Comparison of ENCODE assay signal across 15 cellular contexts in the genomic region with DNA sequence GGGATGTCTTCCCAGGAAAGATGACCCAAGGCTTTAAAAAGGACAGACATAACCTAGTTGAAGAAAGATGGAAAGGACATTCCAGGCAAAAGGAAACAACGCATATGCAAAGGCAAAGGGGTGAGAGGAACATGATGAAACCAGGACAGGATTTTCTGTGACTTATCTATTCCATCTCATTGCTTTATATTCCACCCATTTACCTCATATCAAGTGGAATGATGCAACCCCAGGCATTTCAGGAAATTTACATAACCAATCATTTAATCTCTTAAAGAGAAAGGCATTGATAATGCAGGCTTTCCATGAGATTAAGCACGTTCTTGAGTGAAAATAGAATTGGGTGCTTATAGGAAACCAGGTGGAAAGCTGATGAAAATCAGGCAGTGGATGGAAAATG. TPM values are rescaled to one million over a fixed set of nuclear protein-coding genes. Genes with fewer than 3 reads are reported as not detected.
DNase-seq lines count a peak whose midpoint lies in the region; ATAC-seq and TF ChIP-seq lines count a peak whose summit lies in the region.
"Had no signal": no experiment of that assay in that cellular context is flagged by ENCODE, and none has a peak within 500 bp of the region (broad histone marks: within the 10 kb centered on the region; RNA-seq: fewer than 3 reads in every experiment).

No MANE protein-coding gene starts in this region.

- no peaks in the 10 kb centered on the region for H3K9me3 Mint-ChIP-seq in MCF 10A (ENCODE audit: unreplicated experiment)
- H3K9me3 Mint-ChIP-seq in natural killer cell treated with Interleukin-12 subunit alpha and Interleukin-12 subunit beta and Interleukin-15 and Interleukin-18, amount 100 ng/mL, for 72 hours: no peaks in the 10 kb centered on the region
- H3K9me3 Mint-ChIP-seq: effector memory CD8-positive, alpha-beta T cell had no signal

- H3K14ac ChIP-seq in mesenchymal stem cell (ENCODE audit: low read length in 2 of 2): no peak overlapping the region

- H2AFZ ChIP-seq in mammary epithelial cell (ENCODE audit: low read depth, low read length) (no peak overlapping the region), mesenchymal stem cell (ENCODE audit: low read depth, low read length) (peak overlapping the region; percentile 42)

- H3K4ac ChIP-seq in mesenchymal stem cell (ENCODE audit: low read depth in 1 of 2, low read length in 2 of 2): no peak overlapping the region

- H3K4me1 ChIP-seq in mammary epithelial cell (ENCODE audit: insufficient read depth, low read length) (no peaks in the 10 kb centered on the region), mesenchymal stem cell (ENCODE audit: control insufficient read depth, insufficient read depth, low read depth, low read length) (peaks cover 6% of the 10 kb centered on the region), upper lobe of right lung (peaks cover 44% of the 10 kb centered on the region)

- dilution Hi-C loops in mammary epithelial cell (cut with HindIII; ENCODE audit: low sequenced_read_pairs): loop anchor here (25.0 kb wide), 1 partner anchor 345 kb away; no protein-coding TSS in a partner anchor

- POLR2A ChIA-PET in MCF 10A (lab: Yijun Ruan, JAX): interaction anchor here (4.4 kb wide), 1 partner anchor 13 kb away, joined by 15 read pairs; the partner anchor contains the start of gene FZD4

- H2BK15ac ChIP-seq in mesenchymal stem cell (ENCODE audit: low read depth, poor library complexity, severe bottlenecking): no peak overlapping the region

- H3K36me3 Mint-ChIP-seq in MCF 10A (ENCODE audit: insufficient read depth, unreplicated experiment): no peaks in the 10 kb centered on the region
- H3K36me3 Mint-ChIP-seq in natural killer cell treated with Interleukin-12 subunit alpha and Interleukin-12 subunit beta and Interleukin-15 and Interleukin-18, amount 100 ng/mL, for 72 hours: no peaks in the 10 kb centered on the region

- no peaks in the 10 kb centered on the region for H4K20me1 ChIP-seq in mammary epithelial cell (ENCODE audit: insufficient read depth, low read length)

- intact Hi-C loops in MCF 10A (cut with micrococcal nuclease): no loop called here
- intact Hi-C loops in mammary epithelial cell (cut with micrococcal nuclease): no loop called here
- intact Hi-C loops in upper lobe of right lung (cut with DNase I): no loop called here

- no peak overlapping the region for H2AK5ac ChIP-seq in mesenchymal stem cell (ENCODE audit: low read length, severe bottlenecking)

- no peak overlapping the region for H4K91ac ChIP-seq in mesenchymal stem cell (ENCODE audit: low read length)

- H4K8ac ChIP-seq in mesenchymal stem cell (ENCODE audit: low read length): no peak overlapping the region

- no peak overlapping the region for H3K4me3 Mint-ChIP-seq in MCF 10A (ENCODE audit: unreplicated experiment)
- H3K4me3 Mint-ChIP-seq in natural killer cell treated with Interleukin-12 subunit alpha and Interleukin-12 subunit beta and Interleukin-15 and Interleukin-18, amount 100 ng/mL, for 72 hours: no peak overlapping the region
- H3K4me3 Mint-ChIP-seq: effector memory CD8-positive, alpha-beta T cell had no signal

- WGBS in mammary epithelial cell (ENCODE audit: low coverage, missing lambda C conversion rate): 93% methylated on average over 2 of the region's 2 CpGs
- WGBS in mesenchymal stem cell: 91% methylated on average over 2 of the region's 2 CpGs

- CTCF ChIA-PET in MCF 10A (lab: Yijun Ruan, JAX): interaction anchor here (0.7 to 7.2 kb wide), 10 partner anchors 72 to 1901 kb away, joined by 3 to 51 read pairs (median 4); no protein-coding TSS in a partner anchor
- CTCF ChIA-PET in mammary epithelial cell (lab: Charles Lee; ENCODE audit: low non-redundant PET): interaction anchor here (0.6 kb wide), 1 partner anchor 73 kb away, joined by 5 read pairs; no protein-coding TSS in a partner anchor

- no peak overlapping the region for H3K27ac ChIP-seq in mammary epithelial cell (ENCODE audit: insufficient read depth, low read depth, low read length)
- H3K27ac ChIP-seq in mesenchymal stem cell (ENCODE audit: low read length, poor library complexity, severe bottlenecking): no peak overlapping the region
- H3K27ac ChIP-seq in upper lobe of right lung: peak overlapping the region; percentile 75

- no peak overlapping the region for H2BK12ac ChIP-seq in mesenchymal stem cell (ENCODE audit: low read length in 2 of 2)

- in situ Hi-C loops in mammary epithelial cell (cut with MboI; ENCODE audit: low sequenced_read_pairs in 2 of 2): loop anchor here (10.0 kb wide), 2 partner anchors 333 to 343 kb away; no protein-coding TSS in a partner anchor

- BruUV-seq in MCF 10A (replicated peaks; lab: Mats Ljungman, UMichigan) (no TSS peak), mammary epithelial cell (replicated peaks; lab: Mats Ljungman, UMichigan) (no TSS peak)

- no peak overlapping the region for H2BK5ac ChIP-seq in mesenchymal stem cell (ENCODE audit: low read depth, low read length, poor library complexity, severe bottlenecking)

- no peak overlapping the region for H3K18ac ChIP-seq in mesenchymal stem cell (ENCODE audit: low read depth in 1 of 2, low read length in 2 of 2)

- H2BK120ac ChIP-seq in mesenchymal stem cell (ENCODE audit: low read depth, low read length): no peak overlapping the region

- H3K27ac Mint-ChIP-seq in MCF 10A (ENCODE audit: low read depth, unreplicated experiment): no peak overlapping the region
- H3K27ac Mint-ChIP-seq in natural killer cell treated with Interleukin-12 subunit alpha and Interleukin-12 subunit beta and Interleukin-15 and Interleukin-18, amount 100 ng/mL, for 72 hours: no peak overlapping the region
- H3K27ac Mint-ChIP-seq: effector memory CD8-positive, alpha-beta T cell had no signal

- no peak overlapping the region for H3K23ac ChIP-seq in mesenchymal stem cell (ENCODE audit: low read length in 2 of 2)

- TF ChIP-seq CTCF in MCF 10A (IDR thresholded peaks at IDR 0.05; ENCODE audit: unreplicated experiment) (no peak), mammary epithelial cell (conservative IDR thresholded peaks at IDR 0.05 in 1 of 2, IDR thresholded peaks at IDR 0.05 in 1 of 2; ENCODE audit: extremely low read depth in 1 of 2, insufficient read depth in 1 of 2, low read depth in 1 of 2, low read length in 2 of 2) (no peak), upper lobe of right lung (IDR thresholded peaks at IDR 0.05) (no peak)

- H3K9ac ChIP-seq in mammary epithelial cell (ENCODE audit: insufficient read depth, low read length): no peak overlapping the region
- peak overlapping the region; percentile 89 for H3K9ac ChIP-seq in mesenchymal stem cell (ENCODE audit: low read length)

- no peaks in the 10 kb centered on the region for H3K27me3 Mint-ChIP-seq in MCF 10A (ENCODE audit: insufficient read depth, unreplicated experiment)
- peaks cover 0 to 4% of the 10 kb centered on the region in 2 donors for H3K27me3 Mint-ChIP-seq in natural killer cell treated with Interleukin-12 subunit alpha and Interleukin-12 subunit beta and Interleukin-15 and Interleukin-18, amount 100 ng/mL, for 72 hours

- H3K79me1 ChIP-seq in mesenchymal stem cell (replicated peaks; ENCODE audit: low read length, poor library complexity, severe bottlenecking): peaks cover 1% of the 10 kb centered on the region

- DNase-seq in MCF 10A (ENCODE audit: unreplicated experiment) (peak; percentile 10), mammary epithelial cell (no peak), dedifferentiated amniotic fluid mesenchymal stem cell (ENCODE audit: extremely low spot score) (peak; percentile 14), mesenchymal stem cell (no peak), upper lobe of right lung (no peak), activated gamma-delta T cell (lab: John Stamatoyannopoulos, UW) (no peak), DMS53 treated with DMSO at 0.1 percent for 48 hours (lab: John Stamatoyannopoulos, UW; ENCODE audit: unreplicated experiment) (no peak)
- DNase-seq in natural killer cell treated with Interleukin-12 subunit alpha and Interleukin-12 subunit beta and Interleukin-15 and Interleukin-18, amount 100 ng/mL, for 72 hours (ENCODE audit: low spot score): no peak
- DNase-seq: 8988T; activated CD4-positive, alpha-beta T cell treated with anti-CD3 and anti-CD28 coated beads for 1 hour; activated effector memory CD4-positive, alpha-beta T cell treated with Interleukin-2 at 50 U/mL for 16 hours; amniotic stem cell; effector memory CD8-positive, alpha-beta T cell; stimulated activated CD4-positive, alpha-beta T cell treated with anti-CD3 and anti-CD28 coated beads, Interleukin-4, amount 100 ng/mL, for 1 hour had no signal

- no peak overlapping the region for H3K4me3 ChIP-seq in mammary epithelial cell (replicated peaks in 1 of 3; ENCODE audit: insufficient read depth in 1 of 3, low read depth in 2 of 3, low read length in 3 of 3)
- H3K4me3 ChIP-seq in mesenchymal stem cell (ENCODE audit: insufficient read depth in 1 of 2, low read depth in 1 of 2, low read length in 2 of 2): peak overlapping the region in 1 of 2 experiments; percentile 65
- no peak overlapping the region for H3K4me3 ChIP-seq in upper lobe of right lung
- H3K4me3 ChIP-seq: skin epidermis had no signal

- H3K27me3 ChIP-seq in mammary epithelial cell (ENCODE audit: insufficient read depth, low read length): no peaks in the 10 kb centered on the region
- no peaks in the 10 kb centered on the region for H3K27me3 ChIP-seq in mesenchymal stem cell (ENCODE audit: control insufficient read depth in 1 of 2, insufficient read depth in 1 of 2, low read length in 2 of 2)
- no peaks in the 10 kb centered on the region for H3K27me3 ChIP-seq in upper lobe of right lung

- H3K9me3 ChIP-seq in mammary epithelial cell (replicated peaks; ENCODE audit: insufficient read depth, low read length): no peaks in the 10 kb centered on the region
- H3K9me3 ChIP-seq in mesenchymal stem cell (ENCODE audit: control insufficient read depth, low read length): no peaks in the 10 kb centered on the region
- no peaks in the 10 kb centered on the region for H3K9me3 ChIP-seq in upper lobe of right lung

- H3K36me3 ChIP-seq in mammary epithelial cell (ENCODE audit: insufficient read depth, low read length) (no peaks in the 10 kb centered on the region), mesenchymal stem cell (ENCODE audit: control insufficient read depth in 1 of 2, insufficient read depth in 2 of 2, low read depth in 1 of 2, low read length in 2 of 2) (peaks cover 3 to 28% of the 10 kb centered on the region in 2 experiments), upper lobe of right lung (peaks cover 4% of the 10 kb centered on the region)

- H3K4me2 ChIP-seq in mammary epithelial cell (ENCODE audit: insufficient read depth, low read depth, low read length) (no peak overlapping the region), mesenchymal stem cell (ENCODE audit: low read length, poor library complexity, severe bottlenecking) (no peak overlapping the region)

- ATAC-seq in upper lobe of right lung: no peak
- ATAC-seq in natural killer cell treated with Interleukin-12 subunit alpha and Interleukin-12 subunit beta and Interleukin-15 and Interleukin-18, amount 100 ng/mL, for 72 hours: no peak
- ATAC-seq: effector memory CD8-positive, alpha-beta T cell had no signal

- H3K79me2 ChIP-seq in mammary epithelial cell (ENCODE audit: insufficient read depth, low read length): no peaks in the 10 kb centered on the region

- peaks cover 8% of the 10 kb centered on the region for H3K4me1 Mint-ChIP-seq in MCF 10A (ENCODE audit: insufficient read depth, unreplicated experiment)
- no peaks in the 10 kb centered on the region for H3K4me1 Mint-ChIP-seq in natural killer cell treated with Interleukin-12 subunit alpha and Interleukin-12 subunit beta and Interleukin-15 and Interleukin-18, amount 100 ng/mL, for 72 hours (ENCODE audit: low read depth in 2 of 2)

RNA-seq across cellular contexts. Expression of gene FZD4, which starts 13.0 kb away (rescaled TPM):
- total RNA-seq in MCF 10A (2022) (0.34 and 0.35 TPM in 2 replicates), mammary epithelial cell (1 to 10 TPM in 1 of 2 donors, under 1 TPM in 1; 0.96 to 1.3 TPM), upper lobe of right lung (57.4 TPM)
- 0.51 TPM for polyA plus RNA-seq in mammary epithelial cell
- polyA minus RNA-seq in mammary epithelial cell: 2.2 TPM
- 3.3 TPM for polyA plus RNA-seq in mesenchymal stem cell (2013, experiment 1 of 2)
- polyA plus RNA-seq in mesenchymal stem cell (2013, experiment 2 of 2): 3.2 TPM
- total RNA-seq in natural killer cell treated with Interleukin-12 subunit alpha and Interleukin-12 subunit beta and Interleukin-15 and Interleukin-18, amount 100 ng/mL, for 72 hours: under 1 TPM; 0.08 to 0.17 TPM

Comparison
In these comparisons a context has a peak if more than half of its experiments do, and no peak if none do; other contexts are left out.
1. DNase-seq: peak in MCF 10A (single experiment) and dedifferentiated amniotic fluid mesenchymal stem cell (single experiment); none in mammary epithelial cell (single experiment), mesenchymal stem cell (single experiment), upper lobe of right lung (single experiment), activated gamma-delta T cell (single experiment), natural killer cell treated with Interleukin-12 subunit alpha and Interleukin-12 subunit beta and Interleukin-15 and Interleukin-18, amount 100 ng/mL, for 72 hours (single experiment) and DMS53 treated with DMSO at 0.1 percent for 48 hours (single experiment).
2. RNA of gene FZD4, which starts 13.0 kb away (total RNA-seq): 57.4 TPM in upper lobe of right lung (single experiment); 0.96 to 1.3 TPM in mammary epithelial cell, 0.34 to 0.35 TPM in MCF 10A and 0.08 to 0.17 TPM in natural killer cell treated with Interleukin-12 subunit alpha and Interleukin-12 subunit beta and Interleukin-15 and Interleukin-18, amount 100 ng/mL, for 72 hours; every median in the first group is over 10 times any median in the second.